Comparison of ENCODE assay signal across 14 cellular contexts in genomic region chr10:971150-971542, GRCh38. TPM values are rescaled to one million over a fixed set of nuclear protein-coding genes. Genes with fewer than 3 reads are reported as not detected.
DNase-seq lines count a peak whose midpoint lies in the region; ATAC-seq, FAIRE-seq and TF ChIP-seq lines count a peak whose summit lies in the region.
"Had no signal": no experiment of that assay in that cellular context is flagged by ENCODE, and none has a peak within 500 bp of the region (broad histone marks: within the 10 kb centered on the region; RNA-seq: fewer than 3 reads in every experiment).

No MANE protein-coding gene starts in this region.

- CTCF ChIA-PET in PC-3 (lab: Charles Lee) = no interaction called here

- FAIRE-seq in urothelium cell line (lab: Jason Lieb, UNC) = no peak
- FAIRE-seq: small intestine had no signal

- no peak overlapping the region for H3K9ac ChIP-seq in PC-3 (ENCODE audit: low read length)

- no peak overlapping the region for H3K27ac ChIP-seq in PC-3 (ENCODE audit: low read length)
- H3K27ac ChIP-seq in right atrium auricular region = no peak overlapping the region

- H3K4me3 ChIP-seq in PC-3 (ENCODE audit: low read length) (no peak overlapping the region), right atrium auricular region (no peak overlapping the region)

- no peak for ATAC-seq in PC-3
- peak; percentile 79 for ATAC-seq in sciatic nerve
- ATAC-seq: T-helper 17 cell had no signal

- peak; percentile 18 for DNase-seq in G401 (ENCODE audit: low spot score)
- no peak for DNase-seq in PC-3
- DNase-seq in right atrium auricular region (ENCODE audit: low spot score) = peak; percentile 63
- DNase-seq in sciatic nerve (ENCODE audit: low spot score) = no peak
- DNase-seq in middle frontal gyrus (ENCODE audit: extremely low spot score, low spot score) = no peak
- DNase-seq in activated CD4-positive, alpha-beta T cell treated with anti-CD3 and anti-CD28 coated beads, Interleukin-2, amount 50 U/mL, for 4 hours = no peak
- no peak for DNase-seq in urothelium cell line (ENCODE audit: low spot score)
- DNase-seq in NCI-H524 treated with DMSO at 0.1 percent for 48 hours (lab: John Stamatoyannopoulos, UW) = no peak
- DNase-seq: amniotic stem cell, T-helper 17 cell had no signal

- no peaks in the 10 kb centered on the region for H3F3A ChIP-seq in PC-3 (ENCODE audit: low read length, unreplicated experiment)

- H3K4me1 ChIP-seq in PC-3 (ENCODE audit: insufficient read depth, low read length) (0 out of 2 replicates have a peak, but pooled peaks cover 10% of the 10 kb centered on the region), right atrium auricular region (no peaks in the 10 kb centered on the region)

- no peaks in the 10 kb centered on the region for H3K9me3 ChIP-seq in PC-3 (ENCODE audit: low read length)
- H3K9me3 ChIP-seq in right atrium auricular region = no peaks in the 10 kb centered on the region

- BruUV-seq in PC-3 (replicated peaks; lab: Mats Ljungman, UMichigan) = no TSS peak

- in situ Hi-C loops in G401 (cut with HindIII; ENCODE audit: low sequenced_read_pairs) = no loop called here

- H3K9me2 ChIP-seq in PC-3 (replicated peaks; ENCODE audit: low read length) = no peaks in the 10 kb centered on the region

- H4K20me1 ChIP-seq in PC-3 (ENCODE audit: low read length) = no peaks in the 10 kb centered on the region

- POLR2A ChIA-PET in PC-3 (lab: Charles Lee; ENCODE audit: unreplicated experiment) = no interaction called here

- peak overlapping the region; percentile 59; the same call in 1 of the 2 replicates for H3K4me2 ChIP-seq in PC-3 (ENCODE audit: low read length)

- no peaks in the 10 kb centered on the region for H3K27me3 ChIP-seq in PC-3 (ENCODE audit: low read length)
- H3K27me3 ChIP-seq in right atrium auricular region = no peaks in the 10 kb centered on the region

- H3K36me3 ChIP-seq in PC-3 (ENCODE audit: low read depth, low read length) = no peaks in the 10 kb centered on the region
- H3K36me3 ChIP-seq in right atrium auricular region = no peaks in the 10 kb centered on the region

- H3K79me2 ChIP-seq in PC-3 (ENCODE audit: low read length) = no peaks in the 10 kb centered on the region

- H2AFZ ChIP-seq in PC-3 (ENCODE audit: low read length) = peak overlapping the region; percentile 59; the same call in 1 of the 2 replicates

- no peak for TF ChIP-seq CTCF in PC-3 (conservative IDR thresholded peaks at IDR 0.05; ENCODE audit: low read depth, low read length)
- no peak for TF ChIP-seq CTCF in right atrium auricular region (IDR thresholded peaks at IDR 0.05)

- intact Hi-C loops in PC-3 (cut with micrococcal nuclease) (no loop called here), sciatic nerve (cut with DNase I) (no loop called here)

RNA-seq across cellular contexts. Expression of gene GTPBP4, which starts 17.1 kb away (rescaled TPM):
- total RNA-seq in G401 (2014; rRNA removed; shearing (Covaris generic)) = 79.6 and 88.8 TPM in 2 replicates
- total RNA-seq in PC-3 (2014; rRNA removed) = 44.6 and 62.0 TPM in 2 replicates
- total RNA-seq in right atrium auricular region = 10 to 100 TPM; 14.4 to 14.6 TPM
- total RNA-seq in sciatic nerve = 31.4 TPM

RNA-seq across cellular contexts. Expression of gene LARP4B, which starts 39.6 kb away (rescaled TPM):
- 15.2 and 24.3 TPM in 2 replicates for total RNA-seq in G401 (2014; rRNA removed; shearing (Covaris generic))
- 32.7 and 33.9 TPM in 2 replicates for total RNA-seq in PC-3 (2014; rRNA removed)
- 10 to 100 TPM; 24.2 to 26.1 TPM for total RNA-seq in right atrium auricular region
- 85.4 TPM for total RNA-seq in sciatic nerve

RNA-seq across cellular contexts. Expression of gene IDI2, which starts 54.5 kb away (rescaled TPM):
- not detected in 2 replicates for total RNA-seq in G401 (2014; rRNA removed; shearing (Covaris generic))
- total RNA-seq in PC-3 (2014; rRNA removed) = not detected in 2 replicates
- total RNA-seq in right atrium auricular region = under 1 TPM in 1 of 2 donors, not detected in 1; 0.24 TPM
- total RNA-seq in sciatic nerve = not detected
- total RNA-seq: activated CD8-positive, alpha-beta memory T cell treated with anti-CD3 and anti-CD28 coated beads for 36 hours; epithelial cell of proximal tubule; NCI-H460; T-helper 17 cell had no signal

Comparison
In these comparisons a context has a peak if more than half of its experiments do, and no peak if none do; other contexts are left out.
1. DNase-seq: peak in G401 (single experiment) and right atrium auricular region (single experiment); none in PC-3 (single experiment), sciatic nerve (single experiment), middle frontal gyrus (single experiment), activated CD4-positive, alpha-beta T cell treated with anti-CD3 and anti-CD28 coated beads, Interleukin-2, amount 50 U/mL, for 4 hours (0 of 2), urothelium cell line (single experiment) and NCI-H524 treated with DMSO at 0.1 percent for 48 hours (single experiment).